Comparison of ENCODE assay signal across 9 cellular contexts in genomic region chr19:34145741-34146202, GRCh38. TPM values are rescaled to one million over a fixed set of nuclear protein-coding genes. Genes with fewer than 3 reads are reported as not detected.
DNase-seq lines count a peak whose midpoint lies in the region; ATAC-seq and TF ChIP-seq lines count a peak whose summit lies in the region.
"Had no signal": no experiment of that assay in that cellular context is flagged by ENCODE, and none has a peak within 500 bp of the region (broad histone marks: within the 10 kb centered on the region; RNA-seq: fewer than 3 reads in every experiment).

No MANE protein-coding gene starts in this region.

- TF ChIP-seq CTCF in LNCAP (IDR thresholded peaks at IDR 0.05) (peak; percentile 88), right atrium auricular region (IDR thresholded peaks at IDR 0.05) (peak; percentile 64 to 84)

- H3K27me3 Mint-ChIP-seq in activated naive CD8-positive, alpha-beta T cell treated with anti-CD3 and anti-CD28 coated beads, Interleukin-2, amount 50 U/mL, for 24 hours = no peaks in the 10 kb centered on the region

- DNase-seq in G401 (ENCODE audit: low spot score) (peak; percentile 78), SKM-1 (lab: John Stamatoyannopoulos, UW; ENCODE audit: unreplicated experiment) (peak; percentile 42), right atrium auricular region (ENCODE audit: low spot score) (no peak), skeletal muscle cell (ENCODE audit: low read depth) (peak; percentile 6), posterior vena cava (ENCODE audit: low spot score) (no peak)
- DNase-seq in activated naive CD8-positive, alpha-beta T cell treated with anti-CD3 and anti-CD28 coated beads, Interleukin-2, amount 50 U/mL, for 24 hours = peak; percentile 51

- H3K27ac ChIP-seq in right atrium auricular region = no peak overlapping the region

- H3K9me3 ChIP-seq in right atrium auricular region = no peaks in the 10 kb centered on the region

- H3K4me3 ChIP-seq in right atrium auricular region (no peak overlapping the region), skeletal muscle cell (ENCODE audit: low read depth, low read length) (no peak overlapping the region)

- H3K4me1 ChIP-seq in right atrium auricular region = no peaks in the 10 kb centered on the region

- H3K9me3 Mint-ChIP-seq in activated naive CD8-positive, alpha-beta T cell treated with anti-CD3 and anti-CD28 coated beads, Interleukin-2, amount 50 U/mL, for 24 hours = no peaks in the 10 kb centered on the region
- H3K9me3 Mint-ChIP-seq: dendritic cell treated with granulocyte-macrophage colony-stimulating factor and Interleukin-4, amounts not matched to agents 40 ng/mL and 50 ng/mL, for 4 days had no signal

- peak; percentile 59 for ATAC-seq in activated naive CD8-positive, alpha-beta T cell treated with anti-CD3 and anti-CD28 coated beads, Interleukin-2, amount 50 U/mL, for 24 hours
- no peak for ATAC-seq in HG02759 (IDR thresholded peaks at IDR 0.05; ENCODE audit: unreplicated experiment)

- H3K27ac Mint-ChIP-seq in activated naive CD8-positive, alpha-beta T cell treated with anti-CD3 and anti-CD28 coated beads, Interleukin-2, amount 50 U/mL, for 24 hours = no peak overlapping the region
- H3K27ac Mint-ChIP-seq: dendritic cell treated with granulocyte-macrophage colony-stimulating factor and Interleukin-4, amounts not matched to agents 40 ng/mL and 50 ng/mL, for 4 days had no signal

- H3K4me1 Mint-ChIP-seq in activated naive CD8-positive, alpha-beta T cell treated with anti-CD3 and anti-CD28 coated beads, Interleukin-2, amount 50 U/mL, for 24 hours = no peaks in the 10 kb centered on the region

- H3K27me3 ChIP-seq in right atrium auricular region = no peaks in the 10 kb centered on the region

- in situ Hi-C loops in G401 (cut with HindIII; ENCODE audit: low sequenced_read_pairs) = no loop called here

- H3K36me3 ChIP-seq in right atrium auricular region = no peaks in the 10 kb centered on the region

- H3K4me3 Mint-ChIP-seq in activated naive CD8-positive, alpha-beta T cell treated with anti-CD3 and anti-CD28 coated beads, Interleukin-2, amount 50 U/mL, for 24 hours = no peak overlapping the region
- H3K4me3 Mint-ChIP-seq: dendritic cell treated with granulocyte-macrophage colony-stimulating factor and Interleukin-4, amounts not matched to agents 40 ng/mL and 50 ng/mL, for 4 days had no signal

- H3K36me3 Mint-ChIP-seq in activated naive CD8-positive, alpha-beta T cell treated with anti-CD3 and anti-CD28 coated beads, Interleukin-2, amount 50 U/mL, for 24 hours (ENCODE audit: low read depth) = no peaks in the 10 kb centered on the region

- intact Hi-C loops in posterior vena cava (cut with DNase I) = no loop called here

RNA-seq across cellular contexts. Expression of gene LSM14A, which starts 26.5 kb away (rescaled TPM):
- 89.9 and 119 TPM in 2 replicates for total RNA-seq in G401 (2014; rRNA removed; shearing (Covaris generic))
- total RNA-seq in right atrium auricular region (10 to 100 TPM; 60.3 to 80.2 TPM), posterior vena cava (100 to 1,000 TPM in 1 of 2 donors, 10 to 100 TPM in 1; 93.2 to 109 TPM)

Comparison
In these comparisons a context has a peak if more than half of its experiments do, and no peak if none do; other contexts are left out.
1. DNase-seq: peak in G401 (single experiment), SKM-1 (single experiment), activated naive CD8-positive, alpha-beta T cell treated with anti-CD3 and anti-CD28 coated beads, Interleukin-2, amount 50 U/mL, for 24 hours (single experiment) and skeletal muscle cell (single experiment); none in right atrium auricular region (single experiment) and posterior vena cava (single experiment).